ENCODE assay signal across 7 cellular contexts in the genomic region with DNA sequence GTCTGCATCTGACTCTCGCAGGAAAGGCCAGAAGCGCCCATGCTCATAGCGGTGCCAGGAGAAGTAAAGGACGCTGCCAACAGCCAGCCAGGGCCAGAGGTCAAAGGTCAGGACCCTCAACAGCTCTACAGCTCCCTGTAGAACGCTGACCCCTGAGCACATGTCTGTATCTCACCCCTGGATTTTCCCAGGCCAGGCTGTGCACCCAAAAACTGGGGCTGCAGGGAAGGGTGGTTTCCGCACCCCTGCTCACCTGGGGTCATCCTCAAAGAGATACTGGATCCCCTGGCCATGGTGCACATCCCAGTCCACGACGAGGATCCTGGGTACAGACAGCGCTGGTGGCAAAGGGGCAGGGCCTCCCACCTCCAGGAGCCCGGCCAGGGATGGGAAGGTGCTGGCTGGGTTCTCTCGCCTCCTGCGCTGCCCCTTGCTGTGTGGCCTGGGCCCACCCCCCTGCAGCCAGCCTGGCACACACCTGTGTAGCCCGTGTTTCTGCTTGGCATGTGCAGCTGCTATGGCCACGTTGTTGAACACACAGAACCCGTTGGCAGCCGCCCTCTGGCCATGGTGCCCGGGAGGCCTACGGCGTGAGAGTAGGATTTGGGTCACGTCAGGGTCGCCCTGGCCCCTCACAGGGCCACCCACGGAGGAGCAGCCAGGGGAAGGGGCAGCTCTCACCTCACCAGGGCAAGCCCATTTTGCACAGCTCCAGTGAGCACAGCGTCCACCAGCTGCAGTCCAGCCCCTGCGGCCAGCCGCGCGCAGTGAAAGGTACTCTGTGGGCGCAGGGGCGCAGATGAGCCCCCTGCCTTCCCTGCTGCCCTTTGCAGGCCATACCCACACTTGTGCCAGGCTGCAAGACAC. TPM values are rescaled to one million over a fixed set of nuclear protein-coding genes. Genes with fewer than 3 reads are reported as not detected.
DNase-seq lines count a peak whose midpoint lies in the region; ATAC-seq, FAIRE-seq and TF ChIP-seq lines count a peak whose summit lies in the region.
"Had no signal": no experiment of that assay in that cellular context is flagged by ENCODE, and none has a peak within 500 bp of the region (broad histone marks: within the 10 kb centered on the region; RNA-seq: fewer than 3 reads in every experiment).

No MANE protein-coding gene starts in this region.

- ATAC-seq in activated B cell treated with CpG ODN at 0.5 μM for 24 hours (ENCODE audit: low read depth): no peak
- no peak for ATAC-seq in natural killer cell treated with Interleukin-12 subunit alpha and Interleukin-12 subunit beta and Interleukin-15 and Interleukin-18, amount 100 ng/mL, for 72 hours

- H3K36me3 Mint-ChIP-seq in activated B cell treated with CpG ODN at 0.5 μM for 24 hours (ENCODE audit: low read depth): peaks cover 21% of the 10 kb centered on the region
- peaks cover 6% of the 10 kb centered on the region for H3K36me3 Mint-ChIP-seq in natural killer cell treated with Interleukin-12 subunit alpha and Interleukin-12 subunit beta and Interleukin-15 and Interleukin-18, amount 100 ng/mL, for 72 hours

- TF ChIP-seq CTCF in GM12865 (IDR thresholded peaks at IDR 0.05; ENCODE audit: insufficient read depth, low read depth, low read length, missing control alignments) (no peak), activated B cell treated with CpG ODN at 0.5 μM for 24 hours (IDR thresholded peaks at IDR 0.05) (no peak), GM10248 (IDR thresholded peaks at IDR 0.05; ENCODE audit: control extremely low read depth, extremely low read depth, low read depth, missing control alignments) (no peak)

- no peak overlapping the region for H3K27ac Mint-ChIP-seq in activated B cell treated with CpG ODN at 0.5 μM for 24 hours
- no peak overlapping the region for H3K27ac Mint-ChIP-seq in natural killer cell treated with Interleukin-12 subunit alpha and Interleukin-12 subunit beta and Interleukin-15 and Interleukin-18, amount 100 ng/mL, for 72 hours

- peak overlapping the region; percentile 96 for H3K4me3 ChIP-seq in GM12865 (ENCODE audit: low read depth, low read length)

- FAIRE-seq in GM12892 (lab: Jason Lieb, UNC): no peak

- POLR2A ChIA-PET in activated B cell treated with CpG ODN at 0.5 μM for 24 hours (lab: Charles Lee) (interaction anchor here (0.7 to 3.0 kb wide), 5 partner anchors 12 to 74 kb away, joined by 3 to 17 read pairs (median 6); partner anchors contain the start of gene MAPK12), GM10248 (lab: Yijun Ruan, JAX) (no interaction called here)

- DNase-seq in GM12865 (ENCODE audit: low read depth): no peak
- DNase-seq in activated B cell treated with CpG ODN at 0.5 μM for 24 hours: no peak
- no peak for DNase-seq in natural killer cell treated with Interleukin-12 subunit alpha and Interleukin-12 subunit beta and Interleukin-15 and Interleukin-18, amount 100 ng/mL, for 72 hours (ENCODE audit: low spot score)
- DNase-seq in GM10248 (ENCODE audit: extremely low spot score): no peak
- DNase-seq in NCI-H146 (lab: John Stamatoyannopoulos, UW): no peak
- no peak for DNase-seq in GM12892 (ENCODE audit: insufficient read length)
- DNase-seq: effector memory CD4-positive, alpha-beta T cell had no signal

- no peaks in the 10 kb centered on the region for H3K27me3 Mint-ChIP-seq in activated B cell treated with CpG ODN at 0.5 μM for 24 hours
- no peaks in the 10 kb centered on the region for H3K27me3 Mint-ChIP-seq in natural killer cell treated with Interleukin-12 subunit alpha and Interleukin-12 subunit beta and Interleukin-15 and Interleukin-18, amount 100 ng/mL, for 72 hours

- CTCF ChIA-PET in activated B cell treated with CpG ODN at 0.5 μM for 24 hours (lab: Charles Lee) (interaction anchor here (2.0 to 4.0 kb wide), 5 partner anchors 8 to 372 kb away, joined by 6 to 39 read pairs (median 15); partner anchors contain the start of gene DENND6B), GM10248 (lab: Yijun Ruan, JAX) (interaction anchor here (1.9 to 3.4 kb wide), 3 partner anchors 8 to 78 kb away, joined by 11 to 15 read pairs (median 14); no protein-coding TSS in a partner anchor)

- TF ChIP-seq POLR2A in GM12892 (IDR thresholded peaks at IDR 0.05; ENCODE audit: low read depth, low read length): no peak

- peaks cover 32% of the 10 kb centered on the region for H3K4me1 Mint-ChIP-seq in activated B cell treated with CpG ODN at 0.5 μM for 24 hours
- H3K4me1 Mint-ChIP-seq in natural killer cell treated with Interleukin-12 subunit alpha and Interleukin-12 subunit beta and Interleukin-15 and Interleukin-18, amount 100 ng/mL, for 72 hours (ENCODE audit: low read depth in 2 of 2): peaks cover 18 to 22% of the 10 kb centered on the region in 2 donors

- no peaks in the 10 kb centered on the region for H3K9me3 Mint-ChIP-seq in activated B cell treated with CpG ODN at 0.5 μM for 24 hours
- H3K9me3 Mint-ChIP-seq in natural killer cell treated with Interleukin-12 subunit alpha and Interleukin-12 subunit beta and Interleukin-15 and Interleukin-18, amount 100 ng/mL, for 72 hours: no peaks in the 10 kb centered on the region

- intact Hi-C loops in activated B cell treated with CpG ODN at 0.5 μM for 24 hours (cut with micrococcal nuclease): loop anchor here (10.0 kb wide), 1 partner anchor 225 kb away; the partner anchor contains the start of gene SBF1

- H3K4me3 Mint-ChIP-seq in activated B cell treated with CpG ODN at 0.5 μM for 24 hours: peak overlapping the region; percentile 84
- H3K4me3 Mint-ChIP-seq in natural killer cell treated with Interleukin-12 subunit alpha and Interleukin-12 subunit beta and Interleukin-15 and Interleukin-18, amount 100 ng/mL, for 72 hours: peak overlapping the region; percentile 78

RNA-seq across cellular contexts. Expression of gene HDAC10, which starts 1.4 kb away (rescaled TPM):
- total RNA-seq in activated B cell treated with CpG ODN at 0.5 μM for 24 hours: 65.0 and 68.2 TPM in 2 replicates
- total RNA-seq in natural killer cell treated with Interleukin-12 subunit alpha and Interleukin-12 subunit beta and Interleukin-15 and Interleukin-18, amount 100 ng/mL, for 72 hours: 100 to 1,000 TPM in 1 of 2 donors, 10 to 100 TPM in 1; 54.5 to 113 TPM
- polyA plus RNA-seq in GM12892 (2012; ENCODE audit: missing spikeins): 13.0 TPM

RNA-seq across cellular contexts. Expression of gene TUBGCP6, which starts 4.8 kb away (rescaled TPM):
- total RNA-seq in activated B cell treated with CpG ODN at 0.5 μM for 24 hours: 87.5 and 103 TPM in 2 replicates
- total RNA-seq in natural killer cell treated with Interleukin-12 subunit alpha and Interleukin-12 subunit beta and Interleukin-15 and Interleukin-18, amount 100 ng/mL, for 72 hours: 10 to 100 TPM; 47.6 to 80.1 TPM
- polyA plus RNA-seq in GM12892 (2012; ENCODE audit: missing spikeins): 18.1 TPM

RNA-seq across cellular contexts. Expression of gene MAPK12, which starts 11.9 kb away (rescaled TPM):
- 4.1 and 4.4 TPM in 2 replicates for total RNA-seq in activated B cell treated with CpG ODN at 0.5 μM for 24 hours
- 1 to 10 TPM; 1.6 to 9.0 TPM for total RNA-seq in natural killer cell treated with Interleukin-12 subunit alpha and Interleukin-12 subunit beta and Interleukin-15 and Interleukin-18, amount 100 ng/mL, for 72 hours
- polyA plus RNA-seq in GM12892 (2012; ENCODE audit: missing spikeins): 21.2 TPM

RNA-seq across cellular contexts. Expression of gene MAPK11, which starts 20.6 kb away (rescaled TPM):
- total RNA-seq in activated B cell treated with CpG ODN at 0.5 μM for 24 hours: 10.7 and 11.3 TPM in 2 replicates
- total RNA-seq in natural killer cell treated with Interleukin-12 subunit alpha and Interleukin-12 subunit beta and Interleukin-15 and Interleukin-18, amount 100 ng/mL, for 72 hours: 10 to 100 TPM; 10.2 to 15.1 TPM
- 7.9 TPM for polyA plus RNA-seq in GM12892 (2012; ENCODE audit: missing spikeins)

RNA-seq across cellular contexts. Expression of gene SELENOO, which starts 48.8 kb away (rescaled TPM):
- total RNA-seq in activated B cell treated with CpG ODN at 0.5 μM for 24 hours: 33.9 and 39.0 TPM in 2 replicates
- 10 to 100 TPM; 23.4 to 43.3 TPM for total RNA-seq in natural killer cell treated with Interleukin-12 subunit alpha and Interleukin-12 subunit beta and Interleukin-15 and Interleukin-18, amount 100 ng/mL, for 72 hours
- polyA plus RNA-seq in GM12892 (2012; ENCODE audit: missing spikeins): 4.9 TPM
